3 cellular contexts compared by ENCODE assay signal in the genomic region with DNA sequence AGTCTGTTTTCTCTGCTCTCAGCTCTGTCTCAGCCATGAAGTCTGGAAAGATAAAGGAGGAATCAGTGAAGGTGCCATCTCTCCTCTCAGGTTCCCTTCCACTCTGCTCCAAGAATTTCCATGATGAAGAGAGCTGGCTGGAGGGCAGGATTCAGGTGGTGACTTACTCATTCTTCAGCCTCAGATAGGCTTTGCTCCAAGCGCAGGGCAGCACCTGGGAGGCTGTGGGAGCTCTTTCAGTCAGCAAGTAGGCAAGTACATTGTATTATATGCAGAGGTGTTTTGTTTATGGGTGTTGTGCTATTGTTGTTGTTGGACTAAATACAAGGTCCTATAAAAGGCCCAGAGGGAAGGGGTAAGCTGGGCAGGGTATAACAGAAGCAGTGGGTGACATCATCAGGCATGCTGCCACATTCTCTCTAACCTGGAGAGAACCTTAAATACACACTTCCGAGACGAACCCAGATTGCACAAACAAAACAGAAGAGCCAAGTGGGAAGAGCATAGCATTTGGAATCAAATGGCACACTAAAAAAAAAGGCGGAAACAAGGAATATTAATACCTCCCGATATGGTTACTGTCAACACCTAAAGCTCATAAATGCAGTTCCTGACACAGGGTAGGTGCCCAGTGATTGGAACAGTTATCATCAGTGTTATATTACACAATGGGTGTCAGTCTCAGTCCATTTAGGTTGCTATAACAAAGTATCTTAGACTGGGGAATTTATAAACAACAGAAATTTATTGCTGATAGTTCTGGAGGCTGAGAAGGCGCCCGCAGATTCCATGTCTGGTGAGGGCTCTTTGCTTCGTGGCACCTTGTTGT.
TF ChIP-seq lines count a peak whose summit lies in the region.

No MANE protein-coding gene starts in this region.

TF ChIP-seq in GM23338, 12 proteins besides CTCF, POLR2A, EP300 and RAD21:
- TF ChIP-seq, protein P1, sequence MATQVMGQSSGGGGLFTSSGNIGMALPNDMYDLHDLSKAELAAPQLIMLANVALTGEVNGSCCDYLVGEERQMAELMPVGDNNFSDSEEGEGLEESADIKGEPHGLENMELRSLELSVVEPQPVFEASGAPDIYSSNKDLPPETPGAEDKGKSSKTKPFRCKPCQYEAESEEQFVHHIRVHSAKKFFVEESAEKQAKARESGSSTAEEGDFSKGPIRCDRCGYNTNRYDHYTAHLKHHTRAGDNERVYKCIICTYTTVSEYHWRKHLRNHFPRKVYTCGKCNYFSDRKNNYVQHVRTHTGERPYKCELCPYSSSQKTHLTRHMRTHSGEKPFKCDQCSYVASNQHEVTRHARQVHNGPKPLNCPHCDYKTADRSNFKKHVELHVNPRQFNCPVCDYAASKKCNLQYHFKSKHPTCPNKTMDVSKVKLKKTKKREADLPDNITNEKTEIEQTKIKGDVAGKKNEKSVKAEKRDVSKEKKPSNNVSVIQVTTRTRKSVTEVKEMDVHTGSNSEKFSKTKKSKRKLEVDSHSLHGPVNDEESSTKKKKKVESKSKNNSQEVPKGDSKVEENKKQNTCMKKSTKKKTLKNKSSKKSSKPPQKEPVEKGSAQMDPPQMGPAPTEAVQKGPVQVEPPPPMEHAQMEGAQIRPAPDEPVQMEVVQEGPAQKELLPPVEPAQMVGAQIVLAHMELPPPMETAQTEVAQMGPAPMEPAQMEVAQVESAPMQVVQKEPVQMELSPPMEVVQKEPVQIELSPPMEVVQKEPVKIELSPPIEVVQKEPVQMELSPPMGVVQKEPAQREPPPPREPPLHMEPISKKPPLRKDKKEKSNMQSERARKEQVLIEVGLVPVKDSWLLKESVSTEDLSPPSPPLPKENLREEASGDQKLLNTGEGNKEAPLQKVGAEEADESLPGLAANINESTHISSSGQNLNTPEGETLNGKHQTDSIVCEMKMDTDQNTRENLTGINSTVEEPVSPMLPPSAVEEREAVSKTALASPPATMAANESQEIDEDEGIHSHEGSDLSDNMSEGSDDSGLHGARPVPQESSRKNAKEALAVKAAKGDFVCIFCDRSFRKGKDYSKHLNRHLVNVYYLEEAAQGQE (IDR thresholded peaks at IDR 0.05; ENCODE audit: unreplicated experiment): no peak
- TF ChIP-seq EZH2phosphoT487 (IDR thresholded peaks at IDR 0.05; ENCODE audit: unreplicated experiment) (no peak), STAT1 (IDR thresholded peaks at IDR 0.05; ENCODE audit: unreplicated experiment) (no peak), POLR2AphosphoS5 (IDR thresholded peaks at IDR 0.05; ENCODE audit: low read depth) (no peak), JUNB (IDR thresholded peaks at IDR 0.05; ENCODE audit: unreplicated experiment) (no peak)
TF ChIP-seq in GM23338: peak in this region for 0.

TF ChIP-seq in K562, 482 proteins besides CTCF, POLR2A, EP300 and RAD21:
- TF ChIP-seq RNF2 (IDR thresholded peaks at IDR 0.05) (no peak), ZNF12 (CRISPR knock-in tag; IDR thresholded peaks at IDR 0.05) (peak; percentile 89; the same call in 1 of the 2 replicates), XRCC5 (IDR thresholded peaks at IDR 0.05; ENCODE audit: low read depth, low read length) (no peak), ZNF77 (CRISPR knock-in tag; IDR thresholded peaks at IDR 0.05) (no peak), SMAD3 (CRISPR knock-in tag; conservative IDR thresholded peaks at IDR 0.05) (no peak), FIP1L1 (IDR thresholded peaks at IDR 0.05; ENCODE audit: low read depth, low read length, poor library complexity, severe bottlenecking) (no peak)
- TF ChIP-seq, protein P2, sequence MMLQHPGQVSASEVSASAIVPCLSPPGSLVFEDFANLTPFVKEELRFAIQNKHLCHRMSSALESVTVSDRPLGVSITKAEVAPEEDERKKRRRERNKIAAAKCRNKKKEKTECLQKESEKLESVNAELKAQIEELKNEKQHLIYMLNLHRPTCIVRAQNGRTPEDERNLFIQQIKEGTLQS (IDR thresholded peaks at IDR 0.05): peak; percentile 66
- TF ChIP-seq, protein P2 (CRISPR knock-in tag; conservative IDR thresholded peaks at IDR 0.05): no peak

TF ChIP-seq in liver, 16 proteins besides CTCF, POLR2A, EP300 and RAD21:
- TF ChIP-seq GABPA (IDR thresholded peaks at IDR 0.05 in 1 of 2, conservative IDR thresholded peaks at IDR 0.05 in 1 of 2) (no peak), JUND (IDR thresholded peaks at IDR 0.05) (peak; percentile 14 to 48), HNF4A (conservative IDR thresholded peaks at IDR 0.05) (peak in 1 of 2 donors; percentile 28), HNF4G (IDR thresholded peaks at IDR 0.05) (no peak)
- TF ChIP-seq, protein P2 (IDR thresholded peaks at IDR 0.05): peak; percentile 50
